1 cellular context compared by ENCODE assay signal in genomic region chr13:54965881-54966280, GRCh38.
TF ChIP-seq lines count a peak whose summit lies in the region.

No MANE protein-coding gene starts in this region.

TF ChIP-seq in GM23338, 12 proteins besides CTCF, POLR2A, EP300 and RAD21 (continued from another document):
- TF ChIP-seq REST (IDR thresholded peaks at IDR 0.05; ENCODE audit: unreplicated experiment) (no peak), EZH2 (IDR thresholded peaks at IDR 0.05; ENCODE audit: low read depth, unreplicated experiment) (no peak), STAT1 (IDR thresholded peaks at IDR 0.05; ENCODE audit: unreplicated experiment) (no peak), ZNF331 (CRISPR knock-in tag; IDR thresholded peaks at IDR 0.05; ENCODE audit: low read depth) (no peak), ETS1 (IDR thresholded peaks at IDR 0.05) (no peak), EZH2phosphoT487 (IDR thresholded peaks at IDR 0.05; ENCODE audit: unreplicated experiment) (no peak), JUNB (IDR thresholded peaks at IDR 0.05; ENCODE audit: unreplicated experiment) (no peak), NANOG (IDR thresholded peaks at IDR 0.05; ENCODE audit: borderline replicate concordance) (no peak), CREB1 (CRISPR knock-in tag; IDR thresholded peaks at IDR 0.05; ENCODE audit: low read depth) (no peak)
TF ChIP-seq in GM23338: peak in this region for 0.
